ENCODE assay signal across 8 cellular contexts in the genomic region with DNA sequence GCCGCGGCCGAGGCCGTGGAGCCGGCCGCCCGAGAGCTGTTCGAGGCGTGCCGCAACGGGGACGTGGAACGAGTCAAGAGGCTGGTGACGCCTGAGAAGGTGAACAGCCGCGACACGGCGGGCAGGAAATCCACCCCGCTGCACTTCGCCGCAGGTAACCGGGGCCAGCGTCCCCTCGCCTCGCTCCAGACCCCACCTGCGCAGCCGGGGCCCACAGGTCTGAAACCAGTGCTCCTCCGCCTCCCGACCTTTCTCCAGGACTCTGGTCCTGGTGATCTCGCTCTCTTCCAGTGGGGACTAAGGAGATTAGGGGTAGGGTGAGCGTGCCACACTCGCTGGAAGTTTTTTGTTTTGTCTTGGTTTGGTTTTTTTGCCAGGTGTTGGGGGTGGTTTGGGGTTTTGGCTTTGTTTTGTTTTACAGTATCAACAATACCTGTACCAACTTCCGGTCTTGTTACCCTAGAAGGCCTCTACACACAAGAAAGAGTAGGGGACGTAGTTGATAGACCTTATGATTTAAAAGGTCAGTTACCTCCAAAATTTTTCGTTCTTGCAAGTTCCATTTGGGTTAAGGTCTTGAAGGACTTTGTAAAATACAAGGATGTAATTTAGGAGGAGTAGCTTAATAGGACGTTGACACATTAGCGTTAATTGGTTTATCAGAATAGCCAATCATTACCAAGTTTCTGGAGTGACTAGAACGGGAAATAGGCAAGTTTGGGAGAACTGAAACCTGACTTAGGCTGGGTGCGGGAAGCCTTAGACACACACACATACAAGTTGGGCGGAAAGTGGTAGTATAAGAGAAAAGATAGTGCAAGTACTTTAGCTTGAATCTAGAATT. TPM values are rescaled to one million over a fixed set of nuclear protein-coding genes. Genes with fewer than 3 reads are reported as not detected.
DNase-seq lines count a peak whose midpoint lies in the region; ATAC-seq lines count a peak whose summit lies in the region.

No MANE protein-coding gene starts in this region.

- peak; percentile 19 for DNase-seq in activated T-cell treated with anti-CD3 and anti-CD28 coated beads for 24 hours (ENCODE audit: low read depth)
- no peak for DNase-seq in activated T-cell treated with anti-CD3 and anti-CD28 coated beads, Interleukin-2, amount 50 U/mL, for 48 hours
- peak; percentile 68 for DNase-seq in NAMALWA (ENCODE audit: low spot score)
- DNase-seq in activated CD4-positive, alpha-beta T cell treated with anti-CD3 and anti-CD28 coated beads, Interleukin-2, amount 50 U/mL, for 1 hour = peak; percentile 48
- peak; percentile 21 for DNase-seq in epidermal melanocyte (ENCODE audit: insufficient read length, low spot score)
- DNase-seq in mucosa of gallbladder (ENCODE audit: low spot score) = peak; percentile 13
- peak in 19 of 49 donors; percentile 1 to 74 (median 41) for DNase-seq in substantia nigra (lab: John Stamatoyannopoulos, UW)

- peak overlapping the region; percentile 72 for H3K27ac ChIP-seq in substantia nigra (ENCODE audit: low read depth, low read length, poor library complexity, severe bottlenecking)

- peak; percentile 32 for ATAC-seq in HG02571 (IDR thresholded peaks at IDR 0.05; ENCODE audit: unreplicated experiment)

RNA-seq across cellular contexts. Expression of gene TNKS2, which starts 0.7 kb away (rescaled TPM):
- total RNA-seq in mucosa of gallbladder = 35.1 TPM

Comparison
In these comparisons a context has a peak if more than half of its experiments do, and no peak if none do; other contexts are left out.
1. DNase-seq: peak in activated T-cell treated with anti-CD3 and anti-CD28 coated beads for 24 hours (single experiment), NAMALWA (single experiment), activated CD4-positive, alpha-beta T cell treated with anti-CD3 and anti-CD28 coated beads, Interleukin-2, amount 50 U/mL, for 1 hour (single experiment), epidermal melanocyte (single experiment) and mucosa of gallbladder (single experiment); none in activated T-cell treated with anti-CD3 and anti-CD28 coated beads, Interleukin-2, amount 50 U/mL, for 48 hours (0 of 2).